ENCODE assay signal across 12 cellular contexts in genomic region chr6:39666706-39667489, GRCh38.
"Had no signal": no experiment of that assay in that cellular context is flagged by ENCODE, and none has a peak within 500 bp of the region (broad histone marks: within the 10 kb centered on the region; RNA-seq: fewer than 3 reads in every experiment).

No MANE protein-coding gene starts in this region.

- H3K36me3 ChIP-seq: ascending aorta, thyroid gland had no signal

- H3K9me3 ChIP-seq: ascending aorta, thyroid gland had no signal

- H3K27me3 ChIP-seq: ascending aorta, thyroid gland had no signal

- H3K4me3 Mint-ChIP-seq: activated naive CD8-positive, alpha-beta T cell treated with anti-CD3 and anti-CD28 coated beads, Interleukin-2, amount 50 U/mL, for 24 hours; activated T-helper 1 cell treated with anti-CD3 and anti-CD28 coated beads, Interleukin-12 subunit alpha, Interleukin-12 subunit beta, Interleukin-2, Interleukin-4 antibody, amounts not matched to agents 30 ng/mL and 10 ng/mL and 1 ng/mL, durations not matched to agents 14 hours and 24 hours and 36 hours; nephron progenitor cell; stimulated activated naive CD8-positive, alpha-beta T cell treated with anti-CD3 and anti-CD28 coated beads, Interleukin-15, amount 100 ng/mL, for 72 hours had no signal

- H3K27ac ChIP-seq: ascending aorta, thyroid gland had no signal

- H3K4me1 ChIP-seq: ascending aorta had no signal

- H3K4me1 Mint-ChIP-seq: activated naive CD8-positive, alpha-beta T cell treated with anti-CD3 and anti-CD28 coated beads, Interleukin-2, amount 50 U/mL, for 24 hours; stimulated activated naive CD8-positive, alpha-beta T cell treated with anti-CD3 and anti-CD28 coated beads, Interleukin-15, amount 100 ng/mL, for 72 hours had no signal

- H3K27ac Mint-ChIP-seq: activated naive CD8-positive, alpha-beta T cell treated with anti-CD3 and anti-CD28 coated beads, Interleukin-2, amount 50 U/mL, for 24 hours; activated T-helper 1 cell treated with anti-CD3 and anti-CD28 coated beads, Interleukin-12 subunit alpha, Interleukin-12 subunit beta, Interleukin-2, Interleukin-4 antibody, amounts not matched to agents 30 ng/mL and 10 ng/mL and 1 ng/mL, durations not matched to agents 14 hours and 24 hours and 36 hours; nephron progenitor cell; stimulated activated naive CD8-positive, alpha-beta T cell treated with anti-CD3 and anti-CD28 coated beads, Interleukin-15, amount 100 ng/mL, for 72 hours had no signal

- DNase-seq: activated CD4-positive, alpha-beta T cell treated with anti-CD3 and anti-CD28 coated beads, Interleukin-2, amount 50 U/mL, for 1 hour; activated naive CD4-positive, alpha-beta T cell treated with Interleukin-2 at 50 U/mL for 16 hours; activated naive CD8-positive, alpha-beta T cell treated with anti-CD3 and anti-CD28 coated beads, Interleukin-2, amount 50 U/mL, for 24 hours; glutamatergic neuron; left ventricle myocardium superior; mesenchymal stem cell; nephron progenitor cell; stimulated activated CD4-positive, alpha-beta T cell treated with anti-CD3 and anti-CD28 coated beads, Interleukin-1b, Interleukin-23, amount 100 ng/mL, for 48 hours; stimulated activated naive CD8-positive, alpha-beta T cell treated with anti-CD3 and anti-CD28 coated beads, Interleukin-15, amount 100 ng/mL, for 72 hours; thyroid gland had no signal

- ATAC-seq: activated naive CD8-positive, alpha-beta T cell treated with anti-CD3 and anti-CD28 coated beads, Interleukin-2, amount 50 U/mL, for 24 hours; left ventricle myocardium superior; stimulated activated naive CD8-positive, alpha-beta T cell treated with anti-CD3 and anti-CD28 coated beads, Interleukin-15, amount 100 ng/mL, for 72 hours had no signal

- H3K9me3 Mint-ChIP-seq: activated naive CD8-positive, alpha-beta T cell treated with anti-CD3 and anti-CD28 coated beads, Interleukin-2, amount 50 U/mL, for 24 hours; activated T-helper 1 cell treated with anti-CD3 and anti-CD28 coated beads, Interleukin-12 subunit alpha, Interleukin-12 subunit beta, Interleukin-2, Interleukin-4 antibody, amounts not matched to agents 30 ng/mL and 10 ng/mL and 1 ng/mL, durations not matched to agents 14 hours and 24 hours and 36 hours; nephron progenitor cell; stimulated activated naive CD8-positive, alpha-beta T cell treated with anti-CD3 and anti-CD28 coated beads, Interleukin-15, amount 100 ng/mL, for 72 hours had no signal

- H3K4me3 ChIP-seq: ascending aorta, thyroid gland had no signal
